Comparison of ENCODE assay signal across 18 cellular contexts in genomic region chr12:12731785-12732184, GRCh38. TPM values are rescaled to one million over a fixed set of nuclear protein-coding genes. Genes with fewer than 3 reads are reported as not detected.
DNase-seq lines count a peak whose midpoint lies in the region; ATAC-seq and TF ChIP-seq lines count a peak whose summit lies in the region.
"Had no signal": no experiment of that assay in that cellular context is flagged by ENCODE, and none has a peak within 500 bp of the region (broad histone marks: within the 10 kb centered on the region; RNA-seq: fewer than 3 reads in every experiment).

No MANE protein-coding gene starts in this region.

- H3K4me1 ChIP-seq in HEK293 (ENCODE audit: control insufficient read depth, insufficient read depth, low read length), result peaks cover 30% of the 10 kb centered on the region
- peaks cover 53% of the 10 kb centered on the region for H3K4me1 ChIP-seq in Panc1 (ENCODE audit: control insufficient read depth, insufficient read depth, low read length)
- H3K4me1 ChIP-seq in hepatocyte (ENCODE audit: insufficient read depth), result no peaks in the 10 kb centered on the region
- peaks cover 0 to 18% (median 9%) of the 10 kb centered on the region in 4 donors for H3K4me1 ChIP-seq in upper lobe of left lung

- H3K36me3 ChIP-seq in HEK293 (ENCODE audit: control insufficient read depth in 2 of 2, insufficient read depth in 1 of 2, low read length in 2 of 2) (no peaks in the 10 kb centered on the region; a peak in 1 of 3 replicates), Panc1 (ENCODE audit: control insufficient read depth, insufficient read depth, low read length) (no peaks in the 10 kb centered on the region), hepatocyte (replicated peaks; ENCODE audit: insufficient read depth, low read depth) (no peaks in the 10 kb centered on the region), upper lobe of left lung (no peaks in the 10 kb centered on the region)
- H3K36me3 ChIP-seq: SJCRH30 had no signal

- peaks cover 14% of the 10 kb centered on the region for H3K79me2 ChIP-seq in hepatocyte

- H3K4me1 Mint-ChIP-seq in activated T-cell treated with anti-CD3 and anti-CD28 coated beads, Interleukin-2, amount 50 U/mL, for 72 hours (ENCODE audit: low read depth), result peaks cover 76% of the 10 kb centered on the region
- peaks cover 72% of the 10 kb centered on the region for H3K4me1 Mint-ChIP-seq in activated T-helper 1 cell treated with anti-CD3 and anti-CD28 coated beads, Interleukin-12 subunit alpha, Interleukin-12 subunit beta, Interleukin-2, Interleukin-4 antibody, amounts not matched to agents 30 ng/mL and 10 ng/mL and 1 ng/mL, durations not matched to agents 14 hours and 24 hours and 36 hours (ENCODE audit: low read depth)

- no peak for DNase-seq in activated T-cell treated with anti-CD3 and anti-CD28 coated beads, Interleukin-2, amount 50 U/mL, for 72 hours
- DNase-seq in activated T-cell treated with anti-CD3 and anti-CD28 coated beads, Interleukin-2, amount 50 U/mL, for 1 hour, result no peak
- DNase-seq in Panc1 (ENCODE audit: low read depth, low spot score), result no peak
- DNase-seq in hepatocyte (ENCODE audit: low spot score), result no peak
- no peak for DNase-seq in upper lobe of left lung
- no peak for DNase-seq in GM13976 (ENCODE audit: low spot score)
- no peak for DNase-seq in activated T-helper 1 cell treated with anti-CD3 and anti-CD28 coated beads, Interleukin-12 subunit alpha, Interleukin-12 subunit beta, Interleukin-2, Interleukin-4 antibody, amounts not matched to agents 30 ng/mL and 10 ng/mL and 1 ng/mL, durations not matched to agents 14 hours and 24 hours and 36 hours (ENCODE audit: low spot score)
- DNase-seq: ACHN, AML-193, Calu3, H9, KBM-7, NCI-H1436, NCI-H2029, NCI-H748 treated with DMSO at 0.1 percent for 48 hours, SJCRH30 had no signal

- peaks cover 8 to 23% of the 10 kb centered on the region in 2 donors for H3K36me3 Mint-ChIP-seq in activated T-cell treated with anti-CD3 and anti-CD28 coated beads, Interleukin-2, amount 50 U/mL, for 72 hours (ENCODE audit: insufficient read depth in 2 of 2)
- H3K36me3 Mint-ChIP-seq in activated T-helper 1 cell treated with anti-CD3 and anti-CD28 coated beads, Interleukin-12 subunit alpha, Interleukin-12 subunit beta, Interleukin-2, Interleukin-4 antibody, amounts not matched to agents 30 ng/mL and 10 ng/mL and 1 ng/mL, durations not matched to agents 14 hours and 24 hours and 36 hours (ENCODE audit: low read depth), result peaks cover 23% of the 10 kb centered on the region

- TF ChIP-seq CTCF in HEK293 (tag by site-specific recombination; IDR thresholded peaks at IDR 0.05), result no peak
- TF ChIP-seq CTCF in Panc1 (IDR thresholded peaks at IDR 0.05), result no peak
- TF ChIP-seq CTCF in hepatocyte (IDR thresholded peaks at IDR 0.05; ENCODE audit: poor library complexity), result no peak
- no peak for TF ChIP-seq CTCF in upper lobe of left lung (IDR thresholded peaks at IDR 0.05)
- TF ChIP-seq CTCF in GM13976 (IDR thresholded peaks at IDR 0.05; ENCODE audit: borderline replicate concordance, control extremely low read depth, extremely low read depth, insufficient read depth, missing control alignments), result no peak

- TF ChIP-seq EP300 in upper lobe of left lung (IDR thresholded peaks at IDR 0.05), result no peak

- H2AFZ ChIP-seq in hepatocyte, result peak overlapping the region; percentile 21

- no peaks in the 10 kb centered on the region for H4K20me1 ChIP-seq in hepatocyte (ENCODE audit: insufficient read depth, poor library complexity, severe bottlenecking)

- intact Hi-C loops in Panc1 (cut with micrococcal nuclease; ENCODE audit: unreplicated experiment), result no loop called here
- intact Hi-C loops in activated T-helper 1 cell treated with anti-CD3 and anti-CD28 coated beads, Interleukin-12 subunit alpha, Interleukin-12 subunit beta, Interleukin-2, Interleukin-4 antibody, amounts not matched to agents 30 ng/mL and 10 ng/mL and 1 ng/mL, durations not matched to agents 14 hours and 24 hours and 36 hours (cut with micrococcal nuclease), result no loop called here

- H3K4me3 ChIP-seq in HEK293 (ENCODE audit: low read depth, low read length) (no peak overlapping the region), Panc1 (ENCODE audit: low read depth in 2 of 2, low read length in 2 of 2) (no peak overlapping the region), hepatocyte (no peak overlapping the region), upper lobe of left lung (no peak overlapping the region)
- H3K4me3 ChIP-seq: SJCRH30 had no signal

- ATAC-seq in activated T-cell treated with anti-CD3 and anti-CD28 coated beads, Interleukin-2, amount 50 U/mL, for 72 hours (replicated peaks in 1 of 2), result no peak
- ATAC-seq in Panc1, result no peak
- ATAC-seq in upper lobe of left lung (ENCODE audit: low FRiP score in 2 of 2), result no peak

- in situ Hi-C loops in Panc1 (cut with HindIII; ENCODE audit: low pct_unique_long_range_greater_than_20kb, low sequenced_read_pairs) (no loop called here), GM13976 (cut with MboI; ENCODE audit: low sequenced_read_pairs, unreplicated experiment) (no loop called here)

- H3K9me3 ChIP-seq in HEK293 (ENCODE audit: control insufficient read depth, insufficient read depth, low read depth, low read length) (no peaks in the 10 kb centered on the region), Panc1 (ENCODE audit: control insufficient read depth, insufficient read depth, low read depth, low read length) (no peaks in the 10 kb centered on the region), hepatocyte (ENCODE audit: low read depth) (no peaks in the 10 kb centered on the region), upper lobe of left lung (no peaks in the 10 kb centered on the region)
- H3K9me3 ChIP-seq: SJCRH30 had no signal

- no peaks in the 10 kb centered on the region for H3K27me3 Mint-ChIP-seq in activated T-cell treated with anti-CD3 and anti-CD28 coated beads, Interleukin-2, amount 50 U/mL, for 72 hours (ENCODE audit: low read depth)
- no peaks in the 10 kb centered on the region for H3K27me3 Mint-ChIP-seq in activated T-helper 1 cell treated with anti-CD3 and anti-CD28 coated beads, Interleukin-12 subunit alpha, Interleukin-12 subunit beta, Interleukin-2, Interleukin-4 antibody, amounts not matched to agents 30 ng/mL and 10 ng/mL and 1 ng/mL, durations not matched to agents 14 hours and 24 hours and 36 hours (ENCODE audit: insufficient read depth)

- peak overlapping the region; percentile 50 for H3K27ac Mint-ChIP-seq in activated T-cell treated with anti-CD3 and anti-CD28 coated beads, Interleukin-2, amount 50 U/mL, for 72 hours
- no peak overlapping the region for H3K27ac Mint-ChIP-seq in activated T-helper 1 cell treated with anti-CD3 and anti-CD28 coated beads, Interleukin-12 subunit alpha, Interleukin-12 subunit beta, Interleukin-2, Interleukin-4 antibody, amounts not matched to agents 30 ng/mL and 10 ng/mL and 1 ng/mL, durations not matched to agents 14 hours and 24 hours and 36 hours
- H3K27ac Mint-ChIP-seq: CD14-positive monocyte, H9 had no signal

- H3K27ac ChIP-seq in HEK293 (ENCODE audit: extremely low read depth, low read depth, low read length) (no peak overlapping the region), Panc1 (ENCODE audit: low read length) (peak overlapping the region; percentile 98), hepatocyte (no peak overlapping the region), upper lobe of left lung (no peak overlapping the region)
- H3K27ac ChIP-seq: SJCRH30 had no signal

- whole genome bisulfite sequencing in hepatocyte (ENCODE audit: low lambda C conversion rate, missing lambda C conversion rate), result 66% methylated on average over 6 of the region's 6 CpGs
- 86 to 92% methylated on average over 6 of the region's 6 CpGs for WGBS in upper lobe of left lung, 2 donors

- POLR2A ChIA-PET in HEK293 (lab: Yijun Ruan, JAX) (interaction anchor here (0.6 kb wide), 1 partner anchor 160 kb away, joined by 5 read pairs; the partner anchor contains the start of gene GPRC5A), Panc1 (lab: Charles Lee) (interaction anchor here (0.6 kb wide), 1 partner anchor 105 kb away, joined by 6 read pairs; no protein-coding TSS in a partner anchor)

- H3K9me2 ChIP-seq in hepatocyte (replicated peaks; ENCODE audit: insufficient read depth), result no peaks in the 10 kb centered on the region

- H3K4me3 Mint-ChIP-seq in activated T-cell treated with anti-CD3 and anti-CD28 coated beads, Interleukin-2, amount 50 U/mL, for 72 hours, result peak overlapping the region in 1 of 2 donors; percentile 17
- no peak overlapping the region for H3K4me3 Mint-ChIP-seq in activated T-helper 1 cell treated with anti-CD3 and anti-CD28 coated beads, Interleukin-12 subunit alpha, Interleukin-12 subunit beta, Interleukin-2, Interleukin-4 antibody, amounts not matched to agents 30 ng/mL and 10 ng/mL and 1 ng/mL, durations not matched to agents 14 hours and 24 hours and 36 hours
- H3K4me3 Mint-ChIP-seq: CD14-positive monocyte, H9 had no signal

- no peak for TF ChIP-seq POLR2A in upper lobe of left lung (IDR thresholded peaks at IDR 0.05)

- H3K27me3 ChIP-seq in Panc1 (ENCODE audit: control insufficient read depth, insufficient read depth, low read length) (no peaks in the 10 kb centered on the region), hepatocyte (no peaks in the 10 kb centered on the region), upper lobe of left lung (no peaks in the 10 kb centered on the region)
- H3K27me3 ChIP-seq: SJCRH30 had no signal

- CTCF ChIA-PET in HEK293 (lab: Yijun Ruan, JAX), result interaction anchor here (0.6 kb wide), 1 partner anchor 248 kb away, joined by 9 read pairs; no protein-coding TSS in a partner anchor
- CTCF ChIA-PET in Panc1 (lab: Charles Lee), result no interaction called here

- no peak overlapping the region for H3K4me2 ChIP-seq in hepatocyte

- H3K9me3 Mint-ChIP-seq in activated T-cell treated with anti-CD3 and anti-CD28 coated beads, Interleukin-2, amount 50 U/mL, for 72 hours, result no peaks in the 10 kb centered on the region
- no peaks in the 10 kb centered on the region for H3K9me3 Mint-ChIP-seq in activated T-helper 1 cell treated with anti-CD3 and anti-CD28 coated beads, Interleukin-12 subunit alpha, Interleukin-12 subunit beta, Interleukin-2, Interleukin-4 antibody, amounts not matched to agents 30 ng/mL and 10 ng/mL and 1 ng/mL, durations not matched to agents 14 hours and 24 hours and 36 hours
- H3K9me3 Mint-ChIP-seq: CD14-positive monocyte, H9 had no signal

- BruUV-seq in Panc1 (replicated peaks; lab: Mats Ljungman, UMichigan), result no TSS peak

RNA-seq across cellular contexts. Expression of gene CDKN1B, which starts 14.6 kb away (rescaled TPM):
- 10 to 100 TPM; 54.2 to 67.2 TPM for total RNA-seq in activated T-cell treated with anti-CD3 and anti-CD28 coated beads, Interleukin-2, amount 50 U/mL, for 72 hours
- total RNA-seq in Panc1 (2021; ENCODE audit: unreplicated experiment) (25.9 TPM), hepatocyte (44.8 and 46.0 TPM in 2 replicates), upper lobe of left lung (10 to 100 TPM; 42.1 to 85.5 (median 72.3) TPM)
- 34.2 TPM for polyA plus RNA-seq in Panc1 (2012; ENCODE audit: insufficient read length)
- 4.2 and 7.0 TPM in 2 replicates for polyA plus RNA-seq in hepatocyte
- total RNA-seq in activated T-helper 1 cell treated with anti-CD3 and anti-CD28 coated beads, Interleukin-12 subunit alpha, Interleukin-12 subunit beta, Interleukin-2, Interleukin-4 antibody, amounts not matched to agents 30 ng/mL and 10 ng/mL and 1 ng/mL, durations not matched to agents 14 hours and 24 hours and 36 hours, result 54.8 and 61.9 TPM in 2 replicates

RNA-seq across cellular contexts. Expression of gene GPR19, which starts 35.8 kb away (rescaled TPM):
- total RNA-seq in activated T-cell treated with anti-CD3 and anti-CD28 coated beads, Interleukin-2, amount 50 U/mL, for 72 hours, result 10 to 100 TPM; 34.2 to 50.4 TPM
- total RNA-seq in Panc1 (2021; ENCODE audit: unreplicated experiment) (0.82 TPM), hepatocyte (0.16 and 0.50 TPM in 2 replicates), upper lobe of left lung (not detected)
- 0.61 TPM for polyA plus RNA-seq in Panc1 (2012; ENCODE audit: insufficient read length)
- 0.44 and 0.74 TPM in 2 replicates for polyA plus RNA-seq in hepatocyte
- 7.9 and 8.9 TPM in 2 replicates for total RNA-seq in activated T-helper 1 cell treated with anti-CD3 and anti-CD28 coated beads, Interleukin-12 subunit alpha, Interleukin-12 subunit beta, Interleukin-2, Interleukin-4 antibody, amounts not matched to agents 30 ng/mL and 10 ng/mL and 1 ng/mL, durations not matched to agents 14 hours and 24 hours and 36 hours
- polyA plus RNA-seq: CD14-positive monocyte had no signal

RNA-seq across cellular contexts. Expression of gene APOLD1, which starts 53.7 kb away (rescaled TPM):
- total RNA-seq in activated T-cell treated with anti-CD3 and anti-CD28 coated beads, Interleukin-2, amount 50 U/mL, for 72 hours, result 10 to 100 TPM; 10.4 to 12.8 TPM
- 4.1 TPM for total RNA-seq in Panc1 (2021; ENCODE audit: unreplicated experiment)
- polyA plus RNA-seq in Panc1 (2012; ENCODE audit: insufficient read length), result 6.6 TPM
- total RNA-seq in hepatocyte, result 5.6 and 6.0 TPM in 2 replicates
- 1.5 and 3.8 TPM in 2 replicates for polyA plus RNA-seq in hepatocyte
- 10 to 100 TPM in 5 of 6 donors, 1 to 10 TPM in 1; 8.5 to 36.5 (median 15.6) TPM for total RNA-seq in upper lobe of left lung
- 4.0 and 4.8 TPM in 2 replicates for total RNA-seq in activated T-helper 1 cell treated with anti-CD3 and anti-CD28 coated beads, Interleukin-12 subunit alpha, Interleukin-12 subunit beta, Interleukin-2, Interleukin-4 antibody, amounts not matched to agents 30 ng/mL and 10 ng/mL and 1 ng/mL, durations not matched to agents 14 hours and 24 hours and 36 hours
